ENCODE assay signal across 22 cellular contexts in the genomic region with DNA sequence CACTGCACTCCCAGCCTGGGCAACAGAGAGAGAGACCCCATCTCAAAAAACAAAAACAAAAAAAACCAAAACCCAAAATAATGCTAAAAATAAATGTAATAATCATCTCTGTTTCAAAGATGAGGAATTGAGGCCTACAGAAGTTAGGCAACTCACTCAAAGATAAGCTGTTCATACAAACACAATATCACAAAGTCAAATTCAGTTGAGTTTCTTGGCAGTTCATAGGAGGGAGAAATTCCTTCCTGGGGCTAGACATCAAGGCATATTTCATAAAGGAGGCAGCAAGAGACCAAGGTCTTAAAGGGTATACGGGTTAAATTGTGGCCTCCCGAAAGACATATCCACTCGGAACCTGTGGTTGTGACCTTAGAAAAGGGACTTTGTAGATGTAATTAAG. TPM values are rescaled to one million over a fixed set of nuclear protein-coding genes. Genes with fewer than 3 reads are reported as not detected.
DNase-seq lines count a peak whose midpoint lies in the region; ATAC-seq and TF ChIP-seq lines count a peak whose summit lies in the region.
"Had no signal": no experiment of that assay in that cellular context is flagged by ENCODE, and none has a peak within 500 bp of the region (broad histone marks: within the 10 kb centered on the region; RNA-seq: fewer than 3 reads in every experiment).

No MANE protein-coding gene starts in this region.

- peak overlapping the region in 1 of 2 experiments; percentile 6 for H3K4ac ChIP-seq in mesenchymal stem cell (ENCODE audit: low read depth in 1 of 2, low read length in 2 of 2)

- H3K14ac ChIP-seq in mesenchymal stem cell (ENCODE audit: low read length in 2 of 2) = no peak overlapping the region

- H2BK120ac ChIP-seq in mesenchymal stem cell (ENCODE audit: low read depth, low read length) = no peak overlapping the region

- H3K9me3 ChIP-seq in Panc1 (ENCODE audit: control insufficient read depth, insufficient read depth, low read depth, low read length) (no peaks in the 10 kb centered on the region), colonic mucosa (no peaks in the 10 kb centered on the region), mesenchymal stem cell (ENCODE audit: control insufficient read depth, low read length) (no peaks in the 10 kb centered on the region)
- no peaks in the 10 kb centered on the region for H3K9me3 ChIP-seq in effector memory CD4-positive, alpha-beta T cell (ENCODE audit: control insufficient read depth, low read length)

- no peak overlapping the region for H4K91ac ChIP-seq in mesenchymal stem cell (ENCODE audit: low read length)

- H3K4me1 ChIP-seq in Panc1 (ENCODE audit: control insufficient read depth, insufficient read depth, low read length) (peaks cover 82% of the 10 kb centered on the region), colonic mucosa (peaks cover 5% of the 10 kb centered on the region), mesenchymal stem cell (ENCODE audit: control insufficient read depth, insufficient read depth, low read depth, low read length) (peaks cover 5% of the 10 kb centered on the region)
- H3K4me1 ChIP-seq in effector memory CD4-positive, alpha-beta T cell (ENCODE audit: control insufficient read depth, insufficient read depth, low read length, poor library complexity, severe bottlenecking) = no peaks in the 10 kb centered on the region

- 84% methylated on average over 3 of the region's 3 CpGs for WGBS in mesenchymal stem cell

- no peak overlapping the region for H2BK15ac ChIP-seq in mesenchymal stem cell (ENCODE audit: low read depth, poor library complexity, severe bottlenecking)

- POLR2A ChIA-PET in Panc1 (lab: Charles Lee) = no interaction called here

- no peak overlapping the region for H3K4me3 ChIP-seq in Panc1 (ENCODE audit: low read depth in 2 of 2, low read length in 2 of 2)
- H3K4me3 ChIP-seq in colonic mucosa = no peak overlapping the region
- no peak overlapping the region for H3K4me3 ChIP-seq in mesenchymal stem cell (ENCODE audit: insufficient read depth in 1 of 2, low read depth in 1 of 2, low read length in 2 of 2)
- H3K4me3 ChIP-seq in effector memory CD4-positive, alpha-beta T cell (ENCODE audit: insufficient read depth, low read depth, low read length, poor library complexity, severe bottlenecking) = no peak overlapping the region
- H3K4me3 ChIP-seq: GM23338 had no signal

- CTCF ChIA-PET in Panc1 (lab: Charles Lee) = no interaction called here

- BruUV-seq in Panc1 (replicated peaks; lab: Mats Ljungman, UMichigan) = no TSS peak

- no peak overlapping the region for H3K9ac ChIP-seq in colonic mucosa (ENCODE audit: low read depth in 2 of 2, low read length in 2 of 2)
- no peak overlapping the region for H3K9ac ChIP-seq in mesenchymal stem cell (ENCODE audit: low read length)

- peak overlapping the region; percentile 41 for H2AK5ac ChIP-seq in mesenchymal stem cell (ENCODE audit: low read length, severe bottlenecking)

- no peaks in the 10 kb centered on the region for H3K36me3 ChIP-seq in Panc1 (ENCODE audit: control insufficient read depth, insufficient read depth, low read length)
- H3K36me3 ChIP-seq in colonic mucosa = no peaks in the 10 kb centered on the region
- no peaks in the 10 kb centered on the region for H3K36me3 ChIP-seq in mesenchymal stem cell (ENCODE audit: control insufficient read depth in 1 of 2, insufficient read depth in 2 of 2, low read depth in 1 of 2, low read length in 2 of 2)
- no peaks in the 10 kb centered on the region for H3K36me3 ChIP-seq in effector memory CD4-positive, alpha-beta T cell (ENCODE audit: control insufficient read depth, insufficient read depth, low read length)

- no peak overlapping the region for H3K18ac ChIP-seq in mesenchymal stem cell (ENCODE audit: low read depth in 1 of 2, low read length in 2 of 2)

- H2AFZ ChIP-seq in mesenchymal stem cell (ENCODE audit: low read depth, low read length) = no peak overlapping the region

- no peak for ATAC-seq in Panc1
- ATAC-seq: GM23338, HepG2 had no signal

- peak overlapping the region; percentile 31; the same call in 1 of the 2 replicates for H3K27ac ChIP-seq in C4-2B
- H3K27ac ChIP-seq in Panc1 (ENCODE audit: low read length) = peak overlapping the region; percentile 99
- peak overlapping the region; percentile 37 for H3K27ac ChIP-seq in colonic mucosa
- H3K27ac ChIP-seq in mesenchymal stem cell (ENCODE audit: low read length, poor library complexity, severe bottlenecking) = no peak overlapping the region
- H3K27ac ChIP-seq in effector memory CD4-positive, alpha-beta T cell (ENCODE audit: insufficient read depth, low read length, poor library complexity, severe bottlenecking) = no peak overlapping the region

- H3K4me2 ChIP-seq in mesenchymal stem cell (ENCODE audit: low read length, poor library complexity, severe bottlenecking) = no peak overlapping the region
- H3K4me2 ChIP-seq: GM23338 had no signal

- intact Hi-C loops in Panc1 (cut with micrococcal nuclease; ENCODE audit: unreplicated experiment) (loop anchor here (5.0 kb wide), 1 partner anchor 138 kb away; no protein-coding TSS in a partner anchor), colonic mucosa (cut with DNase I) (loop anchor here (10.0 kb wide), 2 partner anchors 246 to 1026 kb away; no protein-coding TSS in a partner anchor)

- DNase-seq in Panc1 (ENCODE audit: low read depth, low spot score) (no peak), colonic mucosa (no peak), mesenchymal stem cell (no peak), NCI-H526 treated with DMSO at 0.1 percent for 48 hours (lab: John Stamatoyannopoulos, UW) (no peak), NCI-H2107 (lab: John Stamatoyannopoulos, UW) (no peak)
- DNase-seq in central memory CD4-positive, alpha-beta T cell = no peak
- DNase-seq in effector memory CD4-positive, alpha-beta T cell = no peak
- DNase-seq: ACHN, C1 segment of cervical spinal cord, DMS79, KG1, MV-4-11, NCI-H1417 treated with DMSO at 0.1 percent for 48 hours, NCI-H187 treated with DMSO at 0.1 percent for 48 hours, NCI-H2171 treated with DMSO at 0.1 percent for 48 hours, NCI-H774, RPMI8226 had no signal

- no peaks in the 10 kb centered on the region for H3K79me1 ChIP-seq in mesenchymal stem cell (replicated peaks; ENCODE audit: low read length, poor library complexity, severe bottlenecking)

- H4K8ac ChIP-seq in mesenchymal stem cell (ENCODE audit: low read length) = no peak overlapping the region

- H3K27me3 ChIP-seq in Panc1 (ENCODE audit: control insufficient read depth, insufficient read depth, low read length) (no peaks in the 10 kb centered on the region), colonic mucosa (no peaks in the 10 kb centered on the region), mesenchymal stem cell (ENCODE audit: control insufficient read depth in 1 of 2, insufficient read depth in 1 of 2, low read length in 2 of 2) (no peaks in the 10 kb centered on the region)
- H3K27me3 ChIP-seq in effector memory CD4-positive, alpha-beta T cell (replicated peaks; ENCODE audit: control insufficient read depth, insufficient read depth, low read length, poor library complexity, severe bottlenecking) = no peaks in the 10 kb centered on the region

- peak overlapping the region in 1 of 2 experiments; percentile 42 for H2BK12ac ChIP-seq in mesenchymal stem cell (ENCODE audit: low read length in 2 of 2)

- TF ChIP-seq CTCF in C4-2B (conservative IDR thresholded peaks at IDR 0.05) (no peak), Panc1 (IDR thresholded peaks at IDR 0.05) (no peak), colonic mucosa (IDR thresholded peaks at IDR 0.05) (no peak)

- in situ Hi-C loops in Panc1 (cut with HindIII; ENCODE audit: low pct_unique_long_range_greater_than_20kb, low sequenced_read_pairs) = no loop called here

- H3K23ac ChIP-seq in mesenchymal stem cell (ENCODE audit: low read length in 2 of 2) = no peak overlapping the region

- no peak overlapping the region for H2BK5ac ChIP-seq in mesenchymal stem cell (ENCODE audit: low read depth, low read length, poor library complexity, severe bottlenecking)

RNA-seq across cellular contexts. Expression of a gene that starts 8.7 kb away (rescaled TPM):
- not detected for total RNA-seq in Panc1 (2021; ENCODE audit: unreplicated experiment)
- not detected for polyA plus RNA-seq in Panc1 (2012; ENCODE audit: insufficient read length)
- under 1 TPM in 1 of 2 donors, not detected in 1; 0.12 TPM for total RNA-seq in colonic mucosa
- not detected for polyA plus RNA-seq in mesenchymal stem cell (2013, experiment 1 of 2)
- polyA plus RNA-seq in mesenchymal stem cell (2013, experiment 2 of 2) = not detected
- total RNA-seq: HepG2, NCI-H460, OCI-LY7 had no signal
- polyA plus RNA-seq: GM23338, HepG2 had no signal

RNA-seq across cellular contexts. Expression of a gene that starts 37.5 kb away (rescaled TPM):
- total RNA-seq in Panc1 (2021; ENCODE audit: unreplicated experiment) (7.1 TPM), colonic mucosa (1 to 10 TPM; 5.4 to 7.2 TPM)
- 3.3 TPM for polyA plus RNA-seq in Panc1 (2012; ENCODE audit: insufficient read length)
- polyA plus RNA-seq in mesenchymal stem cell (2013, experiment 1 of 2) = 6.2 TPM
- polyA plus RNA-seq in mesenchymal stem cell (2013, experiment 2 of 2) = 6.5 TPM

Comparison
In these comparisons a context has a peak if more than half of its experiments do, and no peak if none do; other contexts are left out.
1. H3K27ac ChIP-seq: peak in C4-2B (single experiment), Panc1 (single experiment) and colonic mucosa (single experiment); none in mesenchymal stem cell (single experiment) and effector memory CD4-positive, alpha-beta T cell (single experiment).